Comparison of ENCODE assay signal across 8 cellular contexts in genomic region chr1:179142889-179143299, GRCh38.
DNase-seq lines count a peak whose midpoint lies in the region; ATAC-seq and TF ChIP-seq lines count a peak whose summit lies in the region.

No MANE protein-coding gene starts in this region.

- WGBS in body of pancreas, 2 donors, result 80 to 83% methylated on average over 2 of the region's 2 CpGs

- TF ChIP-seq POLR2A in body of pancreas (IDR thresholded peaks at IDR 0.05), result peak in 2 of 3 donors; percentile 39 to 55

- peak overlapping the region in 2 of 4 donors; percentile 17 to 66 for H3K27ac ChIP-seq in body of pancreas

- peak overlapping the region; percentile 69 for H3K4me3 ChIP-seq in BJ (ENCODE audit: low read depth, low read length)
- H3K4me3 ChIP-seq in body of pancreas, result no peak overlapping the region

- H3K4me1 ChIP-seq in body of pancreas, result peaks cover 4% of the 10 kb centered on the region

- peak; percentile 66 for ATAC-seq in body of pancreas
- no peak for ATAC-seq in HG03175 (IDR thresholded peaks at IDR 0.05; ENCODE audit: unreplicated experiment)
- no peak for ATAC-seq in GM19397 (IDR thresholded peaks at IDR 0.05; ENCODE audit: unreplicated experiment)
- no peak for ATAC-seq in HG02678 (IDR thresholded peaks at IDR 0.05; ENCODE audit: unreplicated experiment)

- CTCF ChIA-PET in BJ (lab: Yijun Ruan, JAX), result interaction anchor here (0.8 to 0.9 kb wide), 2 partner anchors 22 to 50 kb away, joined by 3 read pairs; no protein-coding TSS in a partner anchor

- H3K9me3 ChIP-seq in body of pancreas, result no peaks in the 10 kb centered on the region

- intact Hi-C loops in body of pancreas (cut with DNase I), result no loop called here

- H3K36me3 ChIP-seq in BJ (ENCODE audit: control insufficient read depth, insufficient read depth, low read length) (no peaks in the 10 kb centered on the region; the same call in 1 of the 2 replicates), body of pancreas (replicated peaks in 1 of 2; ENCODE audit: insufficient read depth in 1 of 2, low read depth in 2 of 2) (no peaks in the 10 kb centered on the region)

- H3K27me3 ChIP-seq in BJ (ENCODE audit: control insufficient read depth, insufficient read depth, low read length), result no peaks in the 10 kb centered on the region
- H3K27me3 ChIP-seq in body of pancreas, result no peaks in the 10 kb centered on the region

- POLR2A ChIA-PET in BJ (lab: Charles Lee), result no interaction called here

- peak; percentile 97 for DNase-seq in BJ (ENCODE audit: low read depth)
- peak; percentile 99 for DNase-seq in M059J (ENCODE audit: low read depth)
- DNase-seq in body of pancreas, result peak in 1 of 4 donors; percentile 22
- peak; percentile 42 for DNase-seq in medulla oblongata (ENCODE audit: extremely low spot score)
- no peak for DNase-seq in cortex of kidney (lab: John Stamatoyannopoulos, UW)

- no peak for TF ChIP-seq CTCF in BJ (IDR thresholded peaks at IDR 0.05; ENCODE audit: insufficient read depth, low read depth, low read length)
- no peak for TF ChIP-seq CTCF in body of pancreas (IDR thresholded peaks at IDR 0.05)
